ENCODE assay signal across 1 cellular context in genomic region chr5:136200130-136200529, GRCh38.
TF ChIP-seq lines count a peak whose summit lies in the region.

No MANE protein-coding gene starts in this region.

TF ChIP-seq in SK-N-SH, 30 proteins besides CTCF, POLR2A, EP300 and RAD21 (continued from another document):
- TF ChIP-seq REST (IDR thresholded peaks at IDR 0.05; ENCODE audit: low read depth, low read length) (no peak), FOXM1 (IDR thresholded peaks at IDR 0.05; ENCODE audit: low read depth) (no peak), GABPA (IDR thresholded peaks at IDR 0.05; ENCODE audit: low read depth) (no peak), POLR2AphosphoS5 (IDR thresholded peaks at IDR 0.05; ENCODE audit: low read depth, low read length) (no peak), MXI1 (IDR thresholded peaks at IDR 0.05; ENCODE audit: low read depth, low read length) (no peak), YY1 (IDR thresholded peaks at IDR 0.05; ENCODE audit: low read depth) (no peak), PBX3 (IDR thresholded peaks at IDR 0.05) (no peak), FOSL2 (IDR thresholded peaks at IDR 0.05; ENCODE audit: borderline replicate concordance, low read depth) (no peak)
